ENCODE assay signal across 8 cellular contexts in the genomic region with DNA sequence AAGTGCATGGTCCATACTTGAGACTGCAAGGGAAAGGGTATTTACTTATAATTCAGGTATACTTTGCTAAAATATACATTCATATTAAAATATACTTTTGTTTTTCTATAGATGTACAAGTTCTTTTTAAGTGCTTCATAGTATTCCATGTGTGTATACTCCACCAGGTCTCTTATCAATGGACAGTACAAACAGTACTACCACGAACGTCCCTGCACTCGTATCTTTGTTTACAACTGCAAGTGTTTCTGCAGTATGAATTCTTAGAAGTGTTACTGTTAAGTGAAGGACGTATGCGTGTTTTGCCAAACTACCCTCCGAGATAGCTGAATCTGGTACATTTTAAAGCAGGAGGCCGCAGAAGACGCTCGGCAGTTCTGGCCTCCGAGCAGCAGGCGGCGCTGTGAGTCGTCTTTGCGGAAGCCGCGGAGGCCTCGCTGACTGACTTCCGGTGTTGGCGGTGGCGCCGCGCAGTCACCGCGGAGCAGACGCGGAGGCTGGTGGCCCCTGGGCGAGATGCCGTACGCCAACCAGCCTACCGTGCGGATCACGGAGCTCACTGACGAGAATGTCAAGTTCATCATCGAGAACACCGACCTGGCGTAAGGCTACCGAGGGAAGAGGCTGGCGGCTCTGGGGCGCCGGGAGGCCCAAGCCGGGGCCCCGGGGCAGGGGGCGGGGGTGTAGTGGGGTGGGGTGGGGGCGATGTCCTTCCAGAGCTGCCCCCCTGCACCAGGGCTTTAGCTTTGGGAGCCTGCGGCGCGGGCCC.
DNase-seq lines count a peak whose midpoint lies in the region; ATAC-seq and TF ChIP-seq lines count a peak whose summit lies in the region.

POLR2C (plus strand) TSS at position 471 of the 769 bp plus-strand sequence; CDS start at position 517, 46 bp downstream.

- H3K9ac ChIP-seq in HUES48 (ENCODE audit: low read depth, low read length), result peak within 1 kb of the TSS; percentile 63
- H3K9ac ChIP-seq in muscle layer of colon (ENCODE audit: low read length), result peak within 1 kb of the TSS; percentile 74

- H3K9me3 ChIP-seq in HUES48 (ENCODE audit: control insufficient read depth, insufficient read depth, low read length), result no peaks in the 10 kb centered on the region
- H3K9me3 ChIP-seq in muscle layer of colon (ENCODE audit: low read length), result no peaks in the 10 kb centered on the region

- peak; percentile 95 for ATAC-seq in GM21381 (IDR thresholded peaks at IDR 0.05; ENCODE audit: unreplicated experiment)

- H3K27ac ChIP-seq in HUES48 (ENCODE audit: low read depth, low read length), result peak within 1 kb of the TSS; percentile 72
- H3K27ac ChIP-seq in muscle layer of colon (ENCODE audit: low read depth, low read length), result peak within 1 kb of the TSS; percentile 74

- no peaks in the 10 kb centered on the region for H3K27me3 ChIP-seq in HUES48 (ENCODE audit: control insufficient read depth, insufficient read depth, low read length)
- no peaks in the 10 kb centered on the region for H3K27me3 ChIP-seq in muscle layer of colon (ENCODE audit: control insufficient read depth in 1 of 2, insufficient read depth in 2 of 2, low read length in 2 of 2)

- H3K4me1 ChIP-seq in HUES48 (ENCODE audit: control insufficient read depth, insufficient read depth, low read length) (no peaks in the 10 kb centered on the region), muscle layer of colon (ENCODE audit: insufficient read depth, low read length) (peaks cover 22% of the 10 kb centered on the region)

- H3K36me3 ChIP-seq in HUES48 (ENCODE audit: control insufficient read depth, insufficient read depth, low read length), result peaks cover 68% of the 10 kb centered on the region
- H3K36me3 ChIP-seq in muscle layer of colon (ENCODE audit: insufficient read depth, low read length), result peaks cover 58% of the 10 kb centered on the region

- DNase-seq in DMS 273 (lab: John Stamatoyannopoulos, UW; ENCODE audit: unreplicated experiment) (peak; percentile 96), OCI-M2 (lab: John Stamatoyannopoulos, UW; ENCODE audit: unreplicated experiment) (peak; percentile 52), activated T-cell treated with anti-CD3 and anti-CD28 coated beads for 48 hours (ENCODE audit: low read depth) (peak; percentile 90), erythroblast (lab: John Stamatoyannopoulos, UW) (peak; percentile 93 to 95)
- DNase-seq in stimulated activated CD8-positive, alpha-beta memory T cell treated with anti-CD3 and anti-CD28 coated beads, Interleukin-7, amount 100 ng/mL, for 24 hours (ENCODE audit: low read depth), result peak; percentile 88

- H3K4me3 ChIP-seq in HUES48 (ENCODE audit: low read depth, low read length) (peak within 1 kb of the TSS; percentile 90), muscle layer of colon (ENCODE audit: low read depth in 1 of 2, low read length in 2 of 2) (peak within 1 kb of the TSS; percentile 81 to 82)

- TF ChIP-seq POLR2A in erythroblast (IDR thresholded peaks at IDR 0.05; ENCODE audit: low read length), result peak; percentile 93

Comparison
In these comparisons a context has a peak if more than half of its experiments do, and no peak if none do; other contexts are left out.
1. Peak in every context shown above with its lines: DNase-seq, ATAC-seq, H3K4me3 ChIP-seq and H3K27ac ChIP-seq.